In the genomic region with DNA sequence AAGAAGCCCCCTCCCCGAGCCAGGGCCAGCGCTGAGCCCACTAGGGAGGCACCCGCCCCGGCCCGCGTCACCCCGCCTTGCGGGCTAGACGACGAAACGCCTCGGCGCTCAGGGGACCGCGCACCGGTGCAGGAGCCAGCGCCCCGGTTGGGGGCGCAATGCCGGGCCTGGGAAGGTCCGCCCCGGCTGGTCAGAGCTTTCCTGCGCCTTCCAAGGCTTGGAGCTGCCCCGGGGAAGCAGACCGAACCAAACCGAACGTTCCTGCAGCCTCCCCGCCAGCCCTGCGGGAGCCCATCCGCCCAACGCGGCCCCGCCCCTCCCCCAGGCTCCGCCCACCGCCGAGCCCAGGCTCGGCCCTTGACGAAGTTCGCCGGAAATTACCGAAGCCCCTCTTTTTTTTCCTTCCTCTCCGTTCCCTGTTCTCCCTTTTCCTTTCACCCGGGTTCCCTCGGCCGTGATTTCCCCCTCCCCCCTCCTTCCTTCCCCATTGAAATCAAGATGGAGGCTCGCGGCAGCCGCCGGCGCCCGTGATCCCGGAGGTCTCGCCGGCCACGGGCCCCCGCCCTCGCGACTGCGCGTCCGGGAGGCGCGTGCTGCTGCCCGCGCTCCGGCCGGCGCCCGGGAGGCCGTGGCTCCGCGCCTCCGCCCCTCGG, we compare ENCODE assay signal across 1 cellular context.
TF ChIP-seq lines count a peak whose summit lies in the region.

Gene TRIO (plus strand): TSS at position 487 of the 653 bp plus-strand sequence. CDS start 384 bp downstream, outside the sequence.

TF ChIP-seq in HEK293, 187 proteins besides CTCF, POLR2A, EP300 and RAD21 (continued from another document):
- TF ChIP-seq, protein P1, sequence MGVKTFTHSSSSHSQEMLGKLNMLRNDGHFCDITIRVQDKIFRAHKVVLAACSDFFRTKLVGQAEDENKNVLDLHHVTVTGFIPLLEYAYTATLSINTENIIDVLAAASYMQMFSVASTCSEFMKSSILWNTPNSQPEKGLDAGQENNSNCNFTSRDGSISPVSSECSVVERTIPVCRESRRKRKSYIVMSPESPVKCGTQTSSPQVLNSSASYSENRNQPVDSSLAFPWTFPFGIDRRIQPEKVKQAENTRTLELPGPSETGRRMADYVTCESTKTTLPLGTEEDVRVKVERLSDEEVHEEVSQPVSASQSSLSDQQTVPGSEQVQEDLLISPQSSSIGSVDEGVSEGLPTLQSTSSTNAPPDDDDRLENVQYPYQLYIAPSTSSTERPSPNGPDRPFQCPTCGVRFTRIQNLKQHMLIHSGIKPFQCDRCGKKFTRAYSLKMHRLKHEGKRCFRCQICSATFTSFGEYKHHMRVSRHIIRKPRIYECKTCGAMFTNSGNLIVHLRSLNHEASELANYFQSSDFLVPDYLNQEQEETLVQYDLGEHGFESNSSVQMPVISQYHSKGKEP (tag by site-specific recombination; IDR thresholded peaks at IDR 0.05), result peak; percentile 41; the same call in 1 of the 2 replicates
- peak; percentile 48; the same call in 1 of the 2 replicates for TF ChIP-seq ZNF76 (tag by site-specific recombination; IDR thresholded peaks at IDR 0.05; ENCODE audit: borderline replicate concordance, low read depth)
- no peak for TF ChIP-seq ZNF19 (tag by site-specific recombination; IDR thresholded peaks at IDR 0.05; ENCODE audit: low read depth)
- TF ChIP-seq, protein P2, sequence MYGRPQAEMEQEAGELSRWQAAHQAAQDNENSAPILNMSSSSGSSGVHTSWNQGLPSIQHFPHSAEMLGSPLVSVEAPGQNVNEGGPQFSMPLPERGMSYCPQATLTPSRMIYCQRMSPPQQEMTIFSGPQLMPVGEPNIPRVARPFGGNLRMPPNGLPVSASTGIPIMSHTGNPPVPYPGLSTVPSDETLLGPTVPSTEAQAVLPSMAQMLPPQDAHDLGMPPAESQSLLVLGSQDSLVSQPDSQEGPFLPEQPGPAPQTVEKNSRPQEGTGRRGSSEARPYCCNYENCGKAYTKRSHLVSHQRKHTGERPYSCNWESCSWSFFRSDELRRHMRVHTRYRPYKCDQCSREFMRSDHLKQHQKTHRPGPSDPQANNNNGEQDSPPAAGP (tag by site-specific recombination; IDR thresholded peaks at IDR 0.05), result peak; percentile 76; the same call in 1 of the 2 replicates
- peak; percentile 51; the same call in 1 of the 2 replicates for TF ChIP-seq EGR2 (tag by site-specific recombination; IDR thresholded peaks at IDR 0.05; ENCODE audit: low read depth)
- TF ChIP-seq ZNF555 (tag by site-specific recombination; conservative IDR thresholded peaks at IDR 0.05), result no peak
- TF ChIP-seq SCRT1 (tag by site-specific recombination; IDR thresholded peaks at IDR 0.05; ENCODE audit: borderline replicate concordance), result no peak
- TF ChIP-seq ZNF2 (tag by site-specific recombination; IDR thresholded peaks at IDR 0.05), result peak; percentile 61
- TF ChIP-seq ZFHX2 (tag by site-specific recombination; conservative IDR thresholded peaks at IDR 0.05), result peak; percentile 43; the same call in 1 of the 2 replicates
- TF ChIP-seq, protein P3, sequence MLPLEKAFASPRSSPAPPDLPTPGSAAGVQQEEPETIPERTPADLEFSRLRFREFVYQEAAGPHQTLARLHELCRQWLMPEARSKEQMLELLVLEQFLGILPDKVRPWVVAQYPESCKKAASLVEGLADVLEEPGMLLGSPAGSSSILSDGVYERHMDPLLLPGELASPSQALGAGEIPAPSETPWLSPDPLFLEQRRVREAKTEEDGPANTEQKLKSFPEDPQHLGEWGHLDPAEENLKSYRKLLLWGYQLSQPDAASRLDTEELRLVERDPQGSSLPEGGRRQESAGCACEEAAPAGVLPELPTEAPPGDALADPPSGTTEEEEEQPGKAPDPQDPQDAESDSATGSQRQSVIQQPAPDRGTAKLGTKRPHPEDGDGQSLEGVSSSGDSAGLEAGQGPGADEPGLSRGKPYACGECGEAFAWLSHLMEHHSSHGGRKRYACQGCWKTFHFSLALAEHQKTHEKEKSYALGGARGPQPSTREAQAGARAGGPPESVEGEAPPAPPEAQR (tag by site-specific recombination; IDR thresholded peaks at IDR 0.05), result no peak
- TF ChIP-seq ZNF549 (tag by site-specific recombination; IDR thresholded peaks at IDR 0.05), result no peak
- TF ChIP-seq ZNF354C (tag by site-specific recombination; IDR thresholded peaks at IDR 0.05; ENCODE audit: borderline replicate concordance, low read depth), result no peak
- TF ChIP-seq, protein P4, sequence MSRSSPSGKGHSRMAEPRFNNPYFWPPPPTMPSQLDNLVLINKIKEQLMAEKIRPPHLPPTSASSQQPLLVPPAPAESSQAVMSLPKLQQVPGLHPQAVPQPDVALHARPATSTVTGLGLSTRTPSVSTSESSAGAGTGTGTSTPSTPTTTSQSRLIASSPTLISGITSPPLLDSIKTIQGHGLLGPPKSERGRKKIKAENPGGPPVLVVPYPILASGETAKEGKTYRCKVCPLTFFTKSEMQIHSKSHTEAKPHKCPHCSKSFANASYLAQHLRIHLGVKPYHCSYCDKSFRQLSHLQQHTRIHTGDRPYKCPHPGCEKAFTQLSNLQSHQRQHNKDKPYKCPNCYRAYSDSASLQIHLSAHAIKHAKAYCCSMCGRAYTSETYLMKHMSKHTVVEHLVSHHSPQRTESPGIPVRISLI (tag by site-specific recombination; IDR thresholded peaks at IDR 0.05), result peak; percentile 92; the same call in 1 of the 2 replicates
- peak; percentile 14; the same call in 1 of the 2 replicates for TF ChIP-seq ZNF184 (tag by site-specific recombination; IDR thresholded peaks at IDR 0.05)
- TF ChIP-seq, protein P5, sequence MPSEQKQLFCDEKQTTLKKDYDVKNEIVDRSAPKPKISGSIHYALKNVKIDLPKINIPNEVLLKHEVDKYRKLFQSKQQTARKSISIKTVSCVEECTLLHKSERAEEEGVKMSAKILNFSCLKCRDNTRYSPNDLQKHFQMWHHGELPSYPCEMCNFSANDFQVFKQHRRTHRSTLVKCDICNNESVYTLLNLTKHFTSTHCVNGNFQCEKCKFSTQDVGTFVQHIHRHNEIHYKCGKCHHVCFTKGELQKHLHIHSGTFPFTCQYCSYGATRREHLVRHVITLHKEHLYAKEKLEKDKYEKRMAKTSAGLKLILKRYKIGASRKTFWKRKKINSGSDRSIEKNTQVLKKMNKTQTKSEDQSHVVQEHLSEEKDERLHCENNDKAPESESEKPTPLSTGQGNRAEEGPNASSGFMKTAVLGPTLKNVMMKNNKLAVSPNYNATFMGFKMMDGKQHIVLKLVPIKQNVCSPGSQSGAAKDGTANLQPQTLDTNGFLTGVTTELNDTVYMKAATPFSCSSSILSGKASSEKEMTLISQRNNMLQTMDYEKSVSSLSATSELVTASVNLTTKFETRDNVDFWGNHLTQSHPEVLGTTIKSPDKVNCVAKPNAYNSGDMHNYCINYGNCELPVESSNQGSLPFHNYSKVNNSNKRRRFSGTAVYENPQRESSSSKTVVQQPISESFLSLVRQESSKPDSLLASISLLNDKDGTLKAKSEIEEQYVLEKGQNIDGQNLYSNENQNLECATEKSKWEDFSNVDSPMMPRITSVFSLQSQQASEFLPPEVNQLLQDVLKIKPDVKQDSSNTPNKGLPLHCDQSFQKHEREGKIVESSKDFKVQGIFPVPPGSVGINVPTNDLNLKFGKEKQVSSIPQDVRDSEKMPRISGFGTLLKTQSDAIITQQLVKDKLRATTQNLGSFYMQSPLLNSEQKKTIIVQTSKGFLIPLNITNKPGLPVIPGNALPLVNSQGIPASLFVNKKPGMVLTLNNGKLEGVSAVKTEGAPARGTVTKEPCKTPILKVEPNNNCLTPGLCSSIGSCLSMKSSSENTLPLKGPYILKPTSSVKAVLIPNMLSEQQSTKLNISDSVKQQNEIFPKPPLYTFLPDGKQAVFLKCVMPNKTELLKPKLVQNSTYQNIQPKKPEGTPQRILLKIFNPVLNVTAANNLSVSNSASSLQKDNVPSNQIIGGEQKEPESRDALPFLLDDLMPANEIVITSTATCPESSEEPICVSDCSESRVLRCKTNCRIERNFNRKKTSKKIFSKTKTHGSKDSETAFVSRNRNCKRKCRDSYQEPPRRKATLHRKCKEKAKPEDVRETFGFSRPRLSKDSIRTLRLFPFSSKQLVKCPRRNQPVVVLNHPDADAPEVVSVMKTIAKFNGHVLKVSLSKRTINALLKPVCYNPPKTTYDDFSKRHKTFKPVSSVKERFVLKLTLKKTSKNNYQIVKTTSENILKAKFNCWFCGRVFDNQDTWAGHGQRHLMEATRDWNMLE (tag by site-specific recombination; conservative IDR thresholded peaks at IDR 0.05; ENCODE audit: low read depth), result no peak
- TF ChIP-seq ZFP69B (tag by site-specific recombination; IDR thresholded peaks at IDR 0.05), result no peak
- TF ChIP-seq GLIS1 (tag by site-specific recombination; IDR thresholded peaks at IDR 0.05), result peak; percentile 91
- TF ChIP-seq GFI1B (tag by site-specific recombination; IDR thresholded peaks at IDR 0.05), result peak; percentile 93
- no peak for TF ChIP-seq ZNF514 (tag by site-specific recombination; IDR thresholded peaks at IDR 0.05)
- TF ChIP-seq ZSCAN4 (tag by site-specific recombination; IDR thresholded peaks at IDR 0.05), result no peak
- peak; percentile 74 for TF ChIP-seq ZNF341 (tag by site-specific recombination; IDR thresholded peaks at IDR 0.05; ENCODE audit: low read depth)
- TF ChIP-seq ZNF629 (tag by site-specific recombination; IDR thresholded peaks at IDR 0.05), result peak; percentile 63; the same call in 1 of the 2 replicates
- TF ChIP-seq ZNF214 (tag by site-specific recombination; IDR thresholded peaks at IDR 0.05; ENCODE audit: borderline replicate concordance), result no peak
- TF ChIP-seq KLF10 (tag by site-specific recombination; IDR thresholded peaks at IDR 0.05), result peak; percentile 74; the same call in 1 of the 2 replicates
- peak; percentile 91 for TF ChIP-seq ZBTB8A (tag by site-specific recombination; IDR thresholded peaks at IDR 0.05)
- TF ChIP-seq, protein P6, sequence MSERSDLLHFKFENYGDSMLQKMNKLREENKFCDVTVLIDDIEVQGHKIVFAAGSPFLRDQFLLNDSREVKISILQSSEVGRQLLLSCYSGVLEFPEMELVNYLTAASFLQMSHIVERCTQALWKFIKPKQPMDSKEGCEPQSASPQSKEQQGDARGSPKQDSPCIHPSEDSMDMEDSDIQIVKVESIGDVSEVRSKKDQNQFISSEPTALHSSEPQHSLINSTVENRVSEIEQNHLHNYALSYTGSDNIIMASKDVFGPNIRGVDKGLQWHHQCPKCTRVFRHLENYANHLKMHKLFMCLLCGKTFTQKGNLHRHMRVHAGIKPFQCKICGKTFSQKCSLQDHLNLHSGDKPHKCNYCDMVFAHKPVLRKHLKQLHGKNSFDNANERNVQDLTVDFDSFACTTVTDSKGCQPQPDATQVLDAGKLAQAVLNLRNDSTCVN (tag by site-specific recombination; optimal IDR thresholded peaks at IDR 0.05), result peak; percentile 70
- TF ChIP-seq, protein P7, sequence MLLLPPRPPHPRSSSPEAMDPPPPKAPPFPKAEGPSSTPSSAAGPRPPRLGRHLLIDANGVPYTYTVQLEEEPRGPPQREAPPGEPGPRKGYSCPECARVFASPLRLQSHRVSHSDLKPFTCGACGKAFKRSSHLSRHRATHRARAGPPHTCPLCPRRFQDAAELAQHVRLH (tag by site-specific recombination; IDR thresholded peaks at IDR 0.05), result 0 out of 2 replicates have a peak, but pooled peaks have one; percentile 12
- no peak for TF ChIP-seq SCRT2 (tag by site-specific recombination; IDR thresholded peaks at IDR 0.05)
- TF ChIP-seq PRDM1 (tag by site-specific recombination; IDR thresholded peaks at IDR 0.05), result peak; percentile 93
- TF ChIP-seq ZNF138 (tag by site-specific recombination; IDR thresholded peaks at IDR 0.05; ENCODE audit: borderline replicate concordance), result no peak
- TF ChIP-seq ZNF398 (tag by site-specific recombination; IDR thresholded peaks at IDR 0.05), result peak; percentile 90
- TF ChIP-seq KLF1 (tag by site-specific recombination; IDR thresholded peaks at IDR 0.05), result peak; percentile 89
- no peak for TF ChIP-seq ZSCAN16 (tag by site-specific recombination; IDR thresholded peaks at IDR 0.05)
- TF ChIP-seq ZNF223 (tag by site-specific recombination; IDR thresholded peaks at IDR 0.05), result 0 out of 2 replicates have a peak, but pooled peaks have one; percentile 13
- TF ChIP-seq, protein P8, sequence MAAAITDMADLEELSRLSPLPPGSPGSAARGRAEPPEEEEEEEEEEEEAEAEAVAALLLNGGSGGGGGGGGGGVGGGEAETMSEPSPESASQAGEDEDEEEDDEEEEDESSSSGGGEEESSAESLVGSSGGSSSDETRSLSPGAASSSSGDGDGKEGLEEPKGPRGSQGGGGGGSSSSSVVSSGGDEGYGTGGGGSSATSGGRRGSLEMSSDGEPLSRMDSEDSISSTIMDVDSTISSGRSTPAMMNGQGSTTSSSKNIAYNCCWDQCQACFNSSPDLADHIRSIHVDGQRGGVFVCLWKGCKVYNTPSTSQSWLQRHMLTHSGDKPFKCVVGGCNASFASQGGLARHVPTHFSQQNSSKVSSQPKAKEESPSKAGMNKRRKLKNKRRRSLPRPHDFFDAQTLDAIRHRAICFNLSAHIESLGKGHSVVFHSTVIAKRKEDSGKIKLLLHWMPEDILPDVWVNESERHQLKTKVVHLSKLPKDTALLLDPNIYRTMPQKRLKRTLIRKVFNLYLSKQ (tag by site-specific recombination; IDR thresholded peaks at IDR 0.05; ENCODE audit: borderline replicate concordance), result no peak
TF ChIP-seq in HEK293: peak in this region for 58.
